Comparison of ENCODE assay signal across 8 cellular contexts in genomic region chr3:115784739-115785571, GRCh38.
DNase-seq lines count a peak whose midpoint lies in the region; ATAC-seq, FAIRE-seq and TF ChIP-seq lines count a peak whose summit lies in the region.

No MANE protein-coding gene starts in this region.

- ATAC-seq in left ventricle myocardium superior (peak; percentile 3), sciatic nerve (peak; percentile 22), HG02763 (IDR thresholded peaks at IDR 0.05; ENCODE audit: unreplicated experiment) (no peak)

- no peak for TF ChIP-seq POLR2A in GM12891 (IDR thresholded peaks at IDR 0.05; ENCODE audit: low read depth, low read length)

- H3K9me3 Mint-ChIP-seq in HFFc6 = no peaks in the 10 kb centered on the region
- no peaks in the 10 kb centered on the region for H3K9me3 Mint-ChIP-seq in activated T-helper 1 cell treated with anti-CD3 and anti-CD28 coated beads, Interleukin-12 subunit alpha, Interleukin-12 subunit beta, Interleukin-2, Interleukin-4 antibody, amounts not matched to agents 30 ng/mL and 10 ng/mL and 1 ng/mL, durations not matched to agents 14 hours and 24 hours and 36 hours

- peak; percentile 46 for TF ChIP-seq CTCF in HFFc6 (IDR thresholded peaks at IDR 0.05)

- H3K4me3 ChIP-seq in BLaER1 = peak overlapping the region; percentile 73

- intact Hi-C loops in activated T-helper 1 cell treated with anti-CD3 and anti-CD28 coated beads, Interleukin-12 subunit alpha, Interleukin-12 subunit beta, Interleukin-2, Interleukin-4 antibody, amounts not matched to agents 30 ng/mL and 10 ng/mL and 1 ng/mL, durations not matched to agents 14 hours and 24 hours and 36 hours (cut with micrococcal nuclease) = loop anchor here (1.0 to 5.0 kb wide), 7 partner anchors 29 to 1728 kb away; partner anchors contain the start of genes CCDC191, QTRT2 and ZBTB20
- intact Hi-C loops in left ventricle myocardium superior (cut with micrococcal nuclease) (no loop called here), sciatic nerve (cut with DNase I) (loop anchor here (10.0 kb wide), 1 partner anchor 90 kb away; no protein-coding TSS in a partner anchor)

- H3K4me3 Mint-ChIP-seq in HFFc6 = peak overlapping the region; percentile 89
- H3K4me3 Mint-ChIP-seq in activated T-helper 1 cell treated with anti-CD3 and anti-CD28 coated beads, Interleukin-12 subunit alpha, Interleukin-12 subunit beta, Interleukin-2, Interleukin-4 antibody, amounts not matched to agents 30 ng/mL and 10 ng/mL and 1 ng/mL, durations not matched to agents 14 hours and 24 hours and 36 hours = peak overlapping the region; percentile 83

- H3K9me3 ChIP-seq in BLaER1 = no peaks in the 10 kb centered on the region

- peaks cover 34% of the 10 kb centered on the region for H3K4me1 Mint-ChIP-seq in HFFc6 (ENCODE audit: low read depth)
- H3K4me1 Mint-ChIP-seq in activated T-helper 1 cell treated with anti-CD3 and anti-CD28 coated beads, Interleukin-12 subunit alpha, Interleukin-12 subunit beta, Interleukin-2, Interleukin-4 antibody, amounts not matched to agents 30 ng/mL and 10 ng/mL and 1 ng/mL, durations not matched to agents 14 hours and 24 hours and 36 hours (ENCODE audit: low read depth) = peaks cover 12% of the 10 kb centered on the region

- peak overlapping the region; percentile 83; the same call in 1 of the 2 replicates for H3K27ac ChIP-seq in BLaER1

- peaks cover 16% of the 10 kb centered on the region for H3K4me1 ChIP-seq in BLaER1

- peak overlapping the region; percentile 86 for H3K4me2 ChIP-seq in BLaER1

- no peaks in the 10 kb centered on the region for H3K36me3 ChIP-seq in BLaER1

- H4K20me1 ChIP-seq in BLaER1 = no peaks in the 10 kb centered on the region

- peak overlapping the region; percentile 81 for H3K9ac ChIP-seq in BLaER1

- H3K27me3 ChIP-seq in BLaER1 = no peaks in the 10 kb centered on the region

- no peak for FAIRE-seq in GM12891 (lab: Jason Lieb, UNC)

- DNase-seq in HFFc6 (peak; percentile 74), left ventricle myocardium superior (no peak), sciatic nerve (ENCODE audit: low spot score) (no peak), GM12891 (ENCODE audit: insufficient read length, low spot score) (no peak), DMS79 (lab: John Stamatoyannopoulos, UW) (no peak)
- no peak for DNase-seq in activated T-helper 1 cell treated with anti-CD3 and anti-CD28 coated beads, Interleukin-12 subunit alpha, Interleukin-12 subunit beta, Interleukin-2, Interleukin-4 antibody, amounts not matched to agents 30 ng/mL and 10 ng/mL and 1 ng/mL, durations not matched to agents 14 hours and 24 hours and 36 hours (ENCODE audit: low spot score)

- H3K36me3 Mint-ChIP-seq in HFFc6 (ENCODE audit: low read depth) = no peaks in the 10 kb centered on the region
- H3K36me3 Mint-ChIP-seq in activated T-helper 1 cell treated with anti-CD3 and anti-CD28 coated beads, Interleukin-12 subunit alpha, Interleukin-12 subunit beta, Interleukin-2, Interleukin-4 antibody, amounts not matched to agents 30 ng/mL and 10 ng/mL and 1 ng/mL, durations not matched to agents 14 hours and 24 hours and 36 hours (ENCODE audit: low read depth) = no peaks in the 10 kb centered on the region

- H3K27ac Mint-ChIP-seq in HFFc6 = peak overlapping the region; percentile 89
- peak overlapping the region; percentile 95 for H3K27ac Mint-ChIP-seq in activated T-helper 1 cell treated with anti-CD3 and anti-CD28 coated beads, Interleukin-12 subunit alpha, Interleukin-12 subunit beta, Interleukin-2, Interleukin-4 antibody, amounts not matched to agents 30 ng/mL and 10 ng/mL and 1 ng/mL, durations not matched to agents 14 hours and 24 hours and 36 hours

- no peaks in the 10 kb centered on the region; the same call in 1 of the 2 replicates for H3K27me3 Mint-ChIP-seq in HFFc6 (ENCODE audit: insufficient read depth)
- H3K27me3 Mint-ChIP-seq in activated T-helper 1 cell treated with anti-CD3 and anti-CD28 coated beads, Interleukin-12 subunit alpha, Interleukin-12 subunit beta, Interleukin-2, Interleukin-4 antibody, amounts not matched to agents 30 ng/mL and 10 ng/mL and 1 ng/mL, durations not matched to agents 14 hours and 24 hours and 36 hours (ENCODE audit: insufficient read depth) = peaks cover 8% of the 10 kb centered on the region

TF ChIP-seq in GM12891, 5 proteins besides CTCF, POLR2A, EP300 and RAD21:
- TF ChIP-seq POLR2AphosphoS5 (IDR thresholded peaks at IDR 0.05; ENCODE audit: low read depth, low read length) (no peak), SPI1 (IDR thresholded peaks at IDR 0.05; ENCODE audit: low read depth, low read length) (no peak), POU2F2 (IDR thresholded peaks at IDR 0.05; ENCODE audit: low read depth, low read length) (no peak), PAX5 (IDR thresholded peaks at IDR 0.05; ENCODE audit: insufficient read depth, low read length, severe bottlenecking) (no peak), TAF1 (IDR thresholded peaks at IDR 0.05; ENCODE audit: low read depth, low read length) (no peak)
